ENCODE assay signal across 8 cellular contexts in genomic region chr3:133930341-133930933, GRCh38. TPM values are rescaled to one million over a fixed set of nuclear protein-coding genes. Genes with fewer than 3 reads are reported as not detected.
DNase-seq lines count a peak whose midpoint lies in the region; ATAC-seq, FAIRE-seq and TF ChIP-seq lines count a peak whose summit lies in the region.

No MANE protein-coding gene starts in this region.

- H3K4me3 ChIP-seq in GM06990 (replicated peaks; ENCODE audit: low read depth, low read length) (no peak overlapping the region), NB4 (ENCODE audit: low read depth, low read length) (no peak overlapping the region), foreskin fibroblast (ENCODE audit: low read depth in 1 of 2, low read length in 2 of 2) (no peak overlapping the region), small intestine (ENCODE audit: low read depth in 1 of 2, low read length in 2 of 2) (no peak overlapping the region)

- 48 to 89% (median 65%) methylated on average over 1 of the region's 1 CpG for WGBS in small intestine, 3 donors

- no peak for TF ChIP-seq POLR2A in NB4 (IDR thresholded peaks at IDR 0.05; ENCODE audit: extremely low read depth, insufficient read length)

- ATAC-seq in GM18907 (IDR thresholded peaks at IDR 0.05; ENCODE audit: unreplicated experiment): no peak

- H3K27me3 ChIP-seq in GM06990 (replicated peaks; ENCODE audit: control insufficient read depth, insufficient read depth, low read length) (no peaks in the 10 kb centered on the region), small intestine (ENCODE audit: control insufficient read depth in 2 of 2, insufficient read depth in 2 of 2, low read length in 2 of 2) (no peaks in the 10 kb centered on the region)

- TF ChIP-seq CTCF in GM06990 (IDR thresholded peaks at IDR 0.05; ENCODE audit: insufficient read depth, low read length, poor library complexity, severe bottlenecking): peak; percentile 73
- peak; percentile 65 for TF ChIP-seq CTCF in NB4 (IDR thresholded peaks at IDR 0.05; ENCODE audit: low read depth, low read length)
- peak; percentile 78 for TF ChIP-seq CTCF in foreskin fibroblast (IDR thresholded peaks at IDR 0.05; ENCODE audit: low read depth, low read length)

- peaks cover 5 to 6% of the 10 kb centered on the region in 2 donors for H3K4me1 ChIP-seq in small intestine (ENCODE audit: control insufficient read depth in 2 of 2, insufficient read depth in 1 of 2, low read depth in 1 of 2, low read length in 1 of 2)

- DNase-seq in GM06990 (ENCODE audit: extremely low read depth, insufficient read length): no peak
- DNase-seq in NB4 (ENCODE audit: low read depth): peak; percentile 79
- peak; percentile 67 for DNase-seq in SW480 (ENCODE audit: low spot score)
- peak; percentile 51 to 81 for DNase-seq in foreskin fibroblast
- DNase-seq in small intestine: peak; percentile 78
- DNase-seq in cerebellar nuclear complex (lab: John Stamatoyannopoulos, UW): no peak
- DNase-seq in cortex of kidney (lab: John Stamatoyannopoulos, UW): no peak

- H3K9me3 ChIP-seq in small intestine (ENCODE audit: control insufficient read depth, low read depth): no peaks in the 10 kb centered on the region

- no peaks in the 10 kb centered on the region for H3K36me3 ChIP-seq in GM06990 (ENCODE audit: control insufficient read depth, insufficient read depth, low read length)
- H3K36me3 ChIP-seq in small intestine (ENCODE audit: control insufficient read depth in 2 of 2, insufficient read depth in 2 of 2, low read length in 2 of 2): no peaks in the 10 kb centered on the region

- no peak for FAIRE-seq in small intestine (lab: Jason Lieb, UNC)

- H3K27ac ChIP-seq in small intestine (ENCODE audit: low read depth in 1 of 2, low read length in 1 of 2): no peak overlapping the region

RNA-seq across cellular contexts. Expression of gene RAB6B, which starts 34.8 kb away (rescaled TPM):
- 1 to 10 TPM in 1 of 3 donors, under 1 TPM in 1, not detected in 1; 0.27 to 7.5 TPM for polyA plus RNA-seq in small intestine

Comparison
In these comparisons a context has a peak if more than half of its experiments do, and no peak if none do; other contexts are left out.
1. DNase-seq: peak in NB4 (single experiment), SW480 (single experiment), foreskin fibroblast (2 of 2) and small intestine (single experiment); none in GM06990 (single experiment), cerebellar nuclear complex (0 of 2) and cortex of kidney (single experiment).
2. Peak in every context shown above with its lines, with median percentiles within 50 percentile points of each other: CTCF ChIP-seq.